Comparison of ENCODE assay signal across 1 cellular context in genomic region chr12:102917026-102917787, GRCh38.
TF ChIP-seq lines count a peak whose summit lies in the region.

PAH (minus strand) TSS chr12:102917244; CDS start chr12:102917130, 114 bp downstream.

TF ChIP-seq in HepG2, 621 proteins besides CTCF, POLR2A, EP300 and RAD21 (continued from another document and continues in another):
- no peak for TF ChIP-seq ZBTB40 (IDR thresholded peaks at IDR 0.05)
- TF ChIP-seq ZBTB40 (CRISPR knock-in tag; IDR thresholded peaks at IDR 0.05): no peak; the same call in 1 of the 2 replicates
- peak; percentile 88 for TF ChIP-seq MYPOP (CRISPR knock-in tag; IDR thresholded peaks at IDR 0.05)
- peak; percentile 87; the same call in 1 of the 2 replicates for TF ChIP-seq TOPORS (CRISPR knock-in tag; IDR thresholded peaks at IDR 0.05)
- no peak for TF ChIP-seq GLMP (CRISPR knock-in tag; IDR thresholded peaks at IDR 0.05; ENCODE audit: borderline replicate concordance)
- no peak for TF ChIP-seq ZBTB46 (CRISPR knock-in tag; IDR thresholded peaks at IDR 0.05; ENCODE audit: borderline replicate concordance)
- TF ChIP-seq KDM2A (CRISPR knock-in tag; IDR thresholded peaks at IDR 0.05; ENCODE audit: borderline replicate concordance, low read depth): peak; percentile 76
- no peak for TF ChIP-seq SIX1 (CRISPR knock-in tag; IDR thresholded peaks at IDR 0.05; ENCODE audit: borderline replicate concordance)
- TF ChIP-seq SMARCC2 (IDR thresholded peaks at IDR 0.05): no peak
- peak; percentile 66; the same call in 1 of the 2 replicates for TF ChIP-seq IRF2 (CRISPR knock-in tag; IDR thresholded peaks at IDR 0.05)
- no peak for TF ChIP-seq TBX3 (IDR thresholded peaks at IDR 0.05; ENCODE audit: borderline replicate concordance)
- TF ChIP-seq TSC22D2 (CRISPR knock-in tag; IDR thresholded peaks at IDR 0.05; ENCODE audit: borderline replicate concordance): no peak
- no peak for TF ChIP-seq SYNCRIP (IDR thresholded peaks at IDR 0.05; ENCODE audit: insufficient read depth, low read depth, low read length)
- TF ChIP-seq RFXAP (CRISPR knock-in tag; IDR thresholded peaks at IDR 0.05; ENCODE audit: borderline replicate concordance): no peak
- no peak for TF ChIP-seq CBX2 (IDR thresholded peaks at IDR 0.05; ENCODE audit: low read depth, low read length)
- TF ChIP-seq CBX2 (CRISPR knock-in tag; IDR thresholded peaks at IDR 0.05; ENCODE audit: low read depth): no peak
- peak; percentile 67; the same call in 1 of the 2 replicates for TF ChIP-seq KLF11 (CRISPR knock-in tag; IDR thresholded peaks at IDR 0.05)
- peak; percentile 96 for TF ChIP-seq MTA1 (CRISPR knock-in tag; IDR thresholded peaks at IDR 0.05; ENCODE audit: borderline replicate concordance)
- TF ChIP-seq BORCS8-MEF2B (CRISPR knock-in tag; IDR thresholded peaks at IDR 0.05): no peak; the same call in 1 of the 2 replicates
- TF ChIP-seq SCMH1 (CRISPR knock-in tag; IDR thresholded peaks at IDR 0.05; ENCODE audit: borderline replicate concordance): no peak
- TF ChIP-seq ARNTL (CRISPR knock-in tag; IDR thresholded peaks at IDR 0.05): peak; percentile 83
- no peak; the same call in 1 of the 2 replicates for TF ChIP-seq ZNF160 (CRISPR knock-in tag; IDR thresholded peaks at IDR 0.05)
- TF ChIP-seq PAF1 (CRISPR knock-in tag; IDR thresholded peaks at IDR 0.05): no peak
- peak; percentile 83 for TF ChIP-seq KLF12 (CRISPR knock-in tag; IDR thresholded peaks at IDR 0.05; ENCODE audit: borderline replicate concordance)
- 0 out of 2 replicates have a peak, but pooled peaks have one; percentile 11 for TF ChIP-seq KDM6A (CRISPR knock-in tag; IDR thresholded peaks at IDR 0.05; ENCODE audit: low read depth)
- TF ChIP-seq MBD4 (IDR thresholded peaks at IDR 0.05; ENCODE audit: borderline replicate concordance, low read length): no peak
- TF ChIP-seq SP2 (CRISPR knock-in tag; IDR thresholded peaks at IDR 0.05): no peak
- peak; percentile 17; the same call in 1 of the 2 replicates for TF ChIP-seq ZNF143 (CRISPR knock-in tag; IDR thresholded peaks at IDR 0.05)
- 0 out of 2 replicates have a peak, but pooled peaks have one; percentile 34 for TF ChIP-seq ZNF367 (CRISPR knock-in tag; IDR thresholded peaks at IDR 0.05; ENCODE audit: borderline replicate concordance)
- peak; percentile 61; the same call in 1 of the 2 replicates for TF ChIP-seq ZNF329 (CRISPR knock-in tag; IDR thresholded peaks at IDR 0.05; ENCODE audit: low read depth)
- no peak for TF ChIP-seq MLXIP (CRISPR knock-in tag; IDR thresholded peaks at IDR 0.05; ENCODE audit: borderline replicate concordance)
- peak in 1 of 2 experiments; percentile 88; a peak in 2 of 4 replicates for TF ChIP-seq KLF16 (CRISPR knock-in tag; IDR thresholded peaks at IDR 0.05)
- TF ChIP-seq SNRNP70 (IDR thresholded peaks at IDR 0.05; ENCODE audit: low read depth, low read length): no peak
- TF ChIP-seq ZNF557 (CRISPR knock-in tag; IDR thresholded peaks at IDR 0.05): 0 out of 2 replicates have a peak, but pooled peaks have one; percentile 78
- no peak for TF ChIP-seq ZNF615 (CRISPR knock-in tag; IDR thresholded peaks at IDR 0.05; ENCODE audit: borderline replicate concordance)
- no peak for TF ChIP-seq ZNF30 (CRISPR knock-in tag; IDR thresholded peaks at IDR 0.05)
- no peak; the same call in none of the 2 replicates for TF ChIP-seq ZBED4 (CRISPR knock-in tag; IDR thresholded peaks at IDR 0.05; ENCODE audit: borderline replicate concordance)
- no peak for TF ChIP-seq SRSF9 (IDR thresholded peaks at IDR 0.05; ENCODE audit: borderline replicate concordance, insufficient read depth, low read depth, low read length, poor library complexity, severe bottlenecking)
- TF ChIP-seq ZNF253 (CRISPR knock-in tag; IDR thresholded peaks at IDR 0.05; ENCODE audit: borderline replicate concordance): 0 out of 2 replicates have a peak, but pooled peaks have one; percentile 48
- TF ChIP-seq ZNF598 (CRISPR knock-in tag; IDR thresholded peaks at IDR 0.05; ENCODE audit: borderline replicate concordance): peak; percentile 78; the same call in 1 of the 2 replicates
- peak; percentile 83 for TF ChIP-seq BCL3 (CRISPR knock-in tag; IDR thresholded peaks at IDR 0.05)
- no peak for TF ChIP-seq ZNF720 (CRISPR knock-in tag; IDR thresholded peaks at IDR 0.05)
